Comparison of ENCODE assay signal across 1 cellular context in the genomic region with DNA sequence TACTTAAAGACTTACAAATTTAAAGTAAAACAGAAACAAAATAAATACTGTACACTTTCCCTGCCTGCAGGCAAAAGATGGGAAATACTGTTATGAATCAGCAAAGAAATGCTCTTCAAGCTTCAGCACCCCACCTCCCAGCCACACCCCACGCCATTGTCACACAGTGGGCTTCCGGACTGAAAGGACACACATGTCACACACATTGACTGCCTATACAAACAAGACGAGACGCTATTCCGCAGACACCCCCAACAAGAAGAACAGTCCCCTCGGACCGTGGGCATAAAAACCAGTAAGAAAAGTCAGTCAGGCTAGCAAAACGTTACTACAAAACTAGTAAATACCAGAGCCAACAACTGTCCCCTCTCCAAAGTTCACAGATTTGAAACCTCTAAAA.
TF ChIP-seq lines count a peak whose summit lies in the region.

No MANE protein-coding gene starts in this region.

TF ChIP-seq in K562, 482 proteins besides CTCF, POLR2A, EP300 and RAD21 (continued from another document):
- TF ChIP-seq, protein P1, sequence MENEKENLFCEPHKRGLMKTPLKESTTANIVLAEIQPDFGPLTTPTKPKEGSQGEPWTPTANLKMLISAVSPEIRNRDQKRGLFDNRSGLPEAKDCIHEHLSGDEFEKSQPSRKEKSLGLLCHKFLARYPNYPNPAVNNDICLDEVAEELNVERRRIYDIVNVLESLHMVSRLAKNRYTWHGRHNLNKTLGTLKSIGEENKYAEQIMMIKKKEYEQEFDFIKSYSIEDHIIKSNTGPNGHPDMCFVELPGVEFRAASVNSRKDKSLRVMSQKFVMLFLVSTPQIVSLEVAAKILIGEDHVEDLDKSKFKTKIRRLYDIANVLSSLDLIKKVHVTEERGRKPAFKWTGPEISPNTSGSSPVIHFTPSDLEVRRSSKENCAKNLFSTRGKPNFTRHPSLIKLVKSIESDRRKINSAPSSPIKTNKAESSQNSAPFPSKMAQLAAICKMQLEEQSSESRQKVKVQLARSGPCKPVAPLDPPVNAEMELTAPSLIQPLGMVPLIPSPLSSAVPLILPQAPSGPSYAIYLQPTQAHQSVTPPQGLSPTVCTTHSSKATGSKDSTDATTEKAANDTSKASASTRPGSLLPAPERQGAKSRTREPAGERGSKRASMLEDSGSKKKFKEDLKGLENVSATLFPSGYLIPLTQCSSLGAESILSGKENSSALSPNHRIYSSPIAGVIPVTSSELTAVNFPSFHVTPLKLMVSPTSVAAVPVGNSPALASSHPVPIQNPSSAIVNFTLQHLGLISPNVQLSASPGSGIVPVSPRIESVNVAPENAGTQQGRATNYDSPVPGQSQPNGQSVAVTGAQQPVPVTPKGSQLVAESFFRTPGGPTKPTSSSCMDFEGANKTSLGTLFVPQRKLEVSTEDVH (IDR thresholded peaks at IDR 0.05; ENCODE audit: low read depth, partially characterized antibody) = peak; percentile 13
- TF ChIP-seq ZNF778 (CRISPR knock-in tag; IDR thresholded peaks at IDR 0.05) = no peak
- no peak for TF ChIP-seq FOXP1 (CRISPR knock-in tag; IDR thresholded peaks at IDR 0.05)
- TF ChIP-seq, protein P2, sequence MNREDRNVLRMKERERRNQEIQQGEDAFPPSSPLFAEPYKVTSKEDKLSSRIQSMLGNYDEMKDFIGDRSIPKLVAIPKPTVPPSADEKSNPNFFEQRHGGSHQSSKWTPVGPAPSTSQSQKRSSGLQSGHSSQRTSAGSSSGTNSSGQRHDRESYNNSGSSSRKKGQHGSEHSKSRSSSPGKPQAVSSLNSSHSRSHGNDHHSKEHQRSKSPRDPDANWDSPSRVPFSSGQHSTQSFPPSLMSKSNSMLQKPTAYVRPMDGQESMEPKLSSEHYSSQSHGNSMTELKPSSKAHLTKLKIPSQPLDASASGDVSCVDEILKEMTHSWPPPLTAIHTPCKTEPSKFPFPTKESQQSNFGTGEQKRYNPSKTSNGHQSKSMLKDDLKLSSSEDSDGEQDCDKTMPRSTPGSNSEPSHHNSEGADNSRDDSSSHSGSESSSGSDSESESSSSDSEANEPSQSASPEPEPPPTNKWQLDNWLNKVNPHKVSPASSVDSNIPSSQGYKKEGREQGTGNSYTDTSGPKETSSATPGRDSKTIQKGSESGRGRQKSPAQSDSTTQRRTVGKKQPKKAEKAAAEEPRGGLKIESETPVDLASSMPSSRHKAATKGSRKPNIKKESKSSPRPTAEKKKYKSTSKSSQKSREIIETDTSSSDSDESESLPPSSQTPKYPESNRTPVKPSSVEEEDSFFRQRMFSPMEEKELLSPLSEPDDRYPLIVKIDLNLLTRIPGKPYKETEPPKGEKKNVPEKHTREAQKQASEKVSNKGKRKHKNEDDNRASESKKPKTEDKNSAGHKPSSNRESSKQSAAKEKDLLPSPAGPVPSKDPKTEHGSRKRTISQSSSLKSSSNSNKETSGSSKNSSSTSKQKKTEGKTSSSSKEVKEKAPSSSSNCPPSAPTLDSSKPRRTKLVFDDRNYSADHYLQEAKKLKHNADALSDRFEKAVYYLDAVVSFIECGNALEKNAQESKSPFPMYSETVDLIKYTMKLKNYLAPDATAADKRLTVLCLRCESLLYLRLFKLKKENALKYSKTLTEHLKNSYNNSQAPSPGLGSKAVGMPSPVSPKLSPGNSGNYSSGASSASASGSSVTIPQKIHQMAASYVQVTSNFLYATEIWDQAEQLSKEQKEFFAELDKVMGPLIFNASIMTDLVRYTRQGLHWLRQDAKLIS (CRISPR knock-in tag; IDR thresholded peaks at IDR 0.05) = no peak
- TF ChIP-seq DNMT1 (IDR thresholded peaks at IDR 0.05) = no peak
- TF ChIP-seq ARNT (IDR thresholded peaks at IDR 0.05) = no peak
- no peak for TF ChIP-seq TAL1 (IDR thresholded peaks at IDR 0.05)
- TF ChIP-seq, protein P3, sequence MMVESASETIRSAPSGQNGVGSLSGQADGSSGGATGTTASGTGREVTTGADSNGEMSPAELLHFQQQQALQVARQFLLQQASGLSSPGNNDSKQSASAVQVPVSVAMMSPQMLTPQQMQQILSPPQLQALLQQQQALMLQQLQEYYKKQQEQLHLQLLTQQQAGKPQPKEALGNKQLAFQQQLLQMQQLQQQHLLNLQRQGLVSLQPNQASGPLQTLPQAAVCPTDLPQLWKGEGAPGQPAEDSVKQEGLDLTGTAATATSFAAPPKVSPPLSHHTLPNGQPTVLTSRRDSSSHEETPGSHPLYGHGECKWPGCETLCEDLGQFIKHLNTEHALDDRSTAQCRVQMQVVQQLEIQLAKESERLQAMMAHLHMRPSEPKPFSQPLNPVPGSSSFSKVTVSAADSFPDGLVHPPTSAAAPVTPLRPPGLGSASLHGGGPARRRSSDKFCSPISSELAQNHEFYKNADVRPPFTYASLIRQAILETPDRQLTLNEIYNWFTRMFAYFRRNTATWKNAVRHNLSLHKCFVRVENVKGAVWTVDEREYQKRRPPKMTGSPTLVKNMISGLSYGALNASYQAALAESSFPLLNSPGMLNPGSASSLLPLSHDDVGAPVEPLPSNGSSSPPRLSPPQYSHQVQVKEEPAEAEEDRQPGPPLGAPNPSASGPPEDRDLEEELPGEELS (CRISPR knock-in tag; IDR thresholded peaks at IDR 0.05; ENCODE audit: borderline replicate concordance) = no peak
- TF ChIP-seq ZNF584 (CRISPR knock-in tag; IDR thresholded peaks at IDR 0.05; ENCODE audit: low read depth) = no peak
- no peak for TF ChIP-seq RBM39 (optimal IDR thresholded peaks at IDR 0.05; ENCODE audit: low read depth, low read length)
- TF ChIP-seq, protein P4, sequence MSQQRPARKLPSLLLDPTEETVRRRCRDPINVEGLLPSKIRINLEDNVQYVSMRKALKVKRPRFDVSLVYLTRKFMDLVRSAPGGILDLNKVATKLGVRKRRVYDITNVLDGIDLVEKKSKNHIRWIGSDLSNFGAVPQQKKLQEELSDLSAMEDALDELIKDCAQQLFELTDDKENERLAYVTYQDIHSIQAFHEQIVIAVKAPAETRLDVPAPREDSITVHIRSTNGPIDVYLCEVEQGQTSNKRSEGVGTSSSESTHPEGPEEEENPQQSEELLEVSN (IDR thresholded peaks at IDR 0.05; ENCODE audit: borderline replicate concordance in 1 of 2, extremely low read depth in 1 of 2, insufficient read depth in 1 of 2, insufficient read length in 1 of 2, low read depth in 1 of 2, low read length in 1 of 2, poor library complexity in 1 of 2, severe bottlenecking in 1 of 2) = peak in 1 of 2 experiments; percentile 39
- TF ChIP-seq, protein P5, sequence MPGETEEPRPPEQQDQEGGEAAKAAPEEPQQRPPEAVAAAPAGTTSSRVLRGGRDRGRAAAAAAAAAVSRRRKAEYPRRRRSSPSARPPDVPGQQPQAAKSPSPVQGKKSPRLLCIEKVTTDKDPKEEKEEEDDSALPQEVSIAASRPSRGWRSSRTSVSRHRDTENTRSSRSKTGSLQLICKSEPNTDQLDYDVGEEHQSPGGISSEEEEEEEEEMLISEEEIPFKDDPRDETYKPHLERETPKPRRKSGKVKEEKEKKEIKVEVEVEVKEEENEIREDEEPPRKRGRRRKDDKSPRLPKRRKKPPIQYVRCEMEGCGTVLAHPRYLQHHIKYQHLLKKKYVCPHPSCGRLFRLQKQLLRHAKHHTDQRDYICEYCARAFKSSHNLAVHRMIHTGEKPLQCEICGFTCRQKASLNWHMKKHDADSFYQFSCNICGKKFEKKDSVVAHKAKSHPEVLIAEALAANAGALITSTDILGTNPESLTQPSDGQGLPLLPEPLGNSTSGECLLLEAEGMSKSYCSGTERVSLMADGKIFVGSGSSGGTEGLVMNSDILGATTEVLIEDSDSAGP (CRISPR knock-in tag; IDR thresholded peaks at IDR 0.05) = no peak
- TF ChIP-seq ARID1B (IDR thresholded peaks at IDR 0.05) = peak; percentile 59
- no peak for TF ChIP-seq EWSR1 (IDR thresholded peaks at IDR 0.05; ENCODE audit: borderline replicate concordance, low read depth, partially characterized antibody)
- no peak for TF ChIP-seq KLF13 (tag; IDR thresholded peaks at IDR 0.05; ENCODE audit: borderline replicate concordance, low read depth)
- TF ChIP-seq, protein P6, sequence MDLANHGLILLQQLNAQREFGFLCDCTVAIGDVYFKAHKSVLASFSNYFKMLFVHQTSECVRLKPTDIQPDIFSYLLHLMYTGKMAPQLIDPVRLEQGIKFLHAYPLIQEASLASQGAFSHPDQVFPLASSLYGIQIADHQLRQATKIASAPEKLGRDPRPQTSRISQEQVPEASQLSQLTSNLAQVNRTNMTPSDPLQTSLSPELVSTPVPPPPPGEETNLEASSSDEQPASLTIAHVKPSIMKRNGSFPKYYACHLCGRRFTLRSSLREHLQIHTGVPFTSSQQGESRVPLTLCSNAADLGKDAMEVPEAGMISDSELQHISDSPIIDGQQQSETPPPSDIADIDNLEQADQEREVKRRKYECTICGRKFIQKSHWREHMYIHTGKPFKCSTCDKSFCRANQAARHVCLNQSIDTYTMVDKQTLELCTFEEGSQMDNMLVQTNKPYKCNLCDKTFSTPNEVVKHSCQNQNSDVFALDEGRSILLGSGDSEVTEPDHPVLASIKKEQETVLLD (IDR thresholded peaks at IDR 0.05) = no peak
- TF ChIP-seq, protein P7, sequence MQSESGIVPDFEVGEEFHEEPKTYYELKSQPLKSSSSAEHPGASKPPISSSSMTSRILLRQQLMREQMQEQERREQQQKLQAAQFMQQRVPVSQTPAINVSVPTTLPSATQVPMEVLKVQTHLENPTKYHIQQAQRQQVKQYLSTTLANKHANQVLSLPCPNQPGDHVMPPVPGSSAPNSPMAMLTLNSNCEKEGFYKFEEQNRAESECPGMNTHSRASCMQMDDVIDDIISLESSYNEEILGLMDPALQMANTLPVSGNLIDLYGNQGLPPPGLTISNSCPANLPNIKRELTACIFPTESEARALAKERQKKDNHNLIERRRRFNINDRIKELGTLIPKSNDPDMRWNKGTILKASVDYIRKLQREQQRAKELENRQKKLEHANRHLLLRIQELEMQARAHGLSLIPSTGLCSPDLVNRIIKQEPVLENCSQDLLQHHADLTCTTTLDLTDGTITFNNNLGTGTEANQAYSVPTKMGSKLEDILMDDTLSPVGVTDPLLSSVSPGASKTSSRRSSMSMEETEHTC (IDR thresholded peaks at IDR 0.05) = no peak
- no peak for TF ChIP-seq RFX7 (CRISPR knock-in tag; IDR thresholded peaks at IDR 0.05)
- no peak for TF ChIP-seq RNF2 (IDR thresholded peaks at IDR 0.05)
- no peak for TF ChIP-seq HNRNPLL (IDR thresholded peaks at IDR 0.05; ENCODE audit: low read depth, low read length, poor library complexity, severe bottlenecking)
- TF ChIP-seq, protein P8, sequence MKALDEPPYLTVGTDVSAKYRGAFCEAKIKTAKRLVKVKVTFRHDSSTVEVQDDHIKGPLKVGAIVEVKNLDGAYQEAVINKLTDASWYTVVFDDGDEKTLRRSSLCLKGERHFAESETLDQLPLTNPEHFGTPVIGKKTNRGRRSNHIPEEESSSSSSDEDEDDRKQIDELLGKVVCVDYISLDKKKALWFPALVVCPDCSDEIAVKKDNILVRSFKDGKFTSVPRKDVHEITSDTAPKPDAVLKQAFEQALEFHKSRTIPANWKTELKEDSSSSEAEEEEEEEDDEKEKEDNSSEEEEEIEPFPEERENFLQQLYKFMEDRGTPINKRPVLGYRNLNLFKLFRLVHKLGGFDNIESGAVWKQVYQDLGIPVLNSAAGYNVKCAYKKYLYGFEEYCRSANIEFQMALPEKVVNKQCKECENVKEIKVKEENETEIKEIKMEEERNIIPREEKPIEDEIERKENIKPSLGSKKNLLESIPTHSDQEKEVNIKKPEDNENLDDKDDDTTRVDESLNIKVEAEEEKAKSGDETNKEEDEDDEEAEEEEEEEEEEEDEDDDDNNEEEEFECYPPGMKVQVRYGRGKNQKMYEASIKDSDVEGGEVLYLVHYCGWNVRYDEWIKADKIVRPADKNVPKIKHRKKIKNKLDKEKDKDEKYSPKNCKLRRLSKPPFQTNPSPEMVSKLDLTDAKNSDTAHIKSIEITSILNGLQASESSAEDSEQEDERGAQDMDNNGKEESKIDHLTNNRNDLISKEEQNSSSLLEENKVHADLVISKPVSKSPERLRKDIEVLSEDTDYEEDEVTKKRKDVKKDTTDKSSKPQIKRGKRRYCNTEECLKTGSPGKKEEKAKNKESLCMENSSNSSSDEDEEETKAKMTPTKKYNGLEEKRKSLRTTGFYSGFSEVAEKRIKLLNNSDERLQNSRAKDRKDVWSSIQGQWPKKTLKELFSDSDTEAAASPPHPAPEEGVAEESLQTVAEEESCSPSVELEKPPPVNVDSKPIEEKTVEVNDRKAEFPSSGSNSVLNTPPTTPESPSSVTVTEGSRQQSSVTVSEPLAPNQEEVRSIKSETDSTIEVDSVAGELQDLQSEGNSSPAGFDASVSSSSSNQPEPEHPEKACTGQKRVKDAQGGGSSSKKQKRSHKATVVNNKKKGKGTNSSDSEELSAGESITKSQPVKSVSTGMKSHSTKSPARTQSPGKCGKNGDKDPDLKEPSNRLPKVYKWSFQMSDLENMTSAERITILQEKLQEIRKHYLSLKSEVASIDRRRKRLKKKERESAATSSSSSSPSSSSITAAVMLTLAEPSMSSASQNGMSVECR (CRISPR knock-in tag; IDR thresholded peaks at IDR 0.05) = no peak
- TF ChIP-seq C11orf30 (IDR thresholded peaks at IDR 0.05; ENCODE audit: low read depth) = peak; percentile 61
- no peak for TF ChIP-seq KLF10 (CRISPR knock-in tag; IDR thresholded peaks at IDR 0.05)
- TF ChIP-seq GABPA (tag; conservative IDR thresholded peaks at IDR 0.05; ENCODE audit: low read depth) = peak; percentile 35; the same call in 1 of the 2 replicates
- TF ChIP-seq PHTF2 (CRISPR knock-in tag; IDR thresholded peaks at IDR 0.05) = no peak
- TF ChIP-seq NCOA6 (IDR thresholded peaks at IDR 0.05) = no peak
- TF ChIP-seq, protein P9, sequence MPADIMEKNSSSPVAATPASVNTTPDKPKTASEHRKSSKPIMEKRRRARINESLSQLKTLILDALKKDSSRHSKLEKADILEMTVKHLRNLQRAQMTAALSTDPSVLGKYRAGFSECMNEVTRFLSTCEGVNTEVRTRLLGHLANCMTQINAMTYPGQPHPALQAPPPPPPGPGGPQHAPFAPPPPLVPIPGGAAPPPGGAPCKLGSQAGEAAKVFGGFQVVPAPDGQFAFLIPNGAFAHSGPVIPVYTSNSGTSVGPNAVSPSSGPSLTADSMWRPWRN (IDR thresholded peaks at IDR 0.05; ENCODE audit: low read depth) = no peak
- no peak for TF ChIP-seq GTF2A2 (tag; IDR thresholded peaks at IDR 0.05)
- TF ChIP-seq SOX6 (IDR thresholded peaks at IDR 0.05) = peak; percentile 23; the same call in 1 of the 2 replicates
- no peak for TF ChIP-seq PRPF4 (IDR thresholded peaks at IDR 0.05; ENCODE audit: insufficient read depth, low read depth, low read length, poor library complexity, severe bottlenecking)
- TF ChIP-seq GTF2F1 (IDR thresholded peaks at IDR 0.05; ENCODE audit: low read depth, low read length) = no peak
- no peak for TF ChIP-seq ZNF324 (CRISPR knock-in tag; IDR thresholded peaks at IDR 0.05)
- TF ChIP-seq HDAC2 (IDR thresholded peaks at IDR 0.05) = peak; percentile 37; the same call in 1 of the 2 replicates
